Comparison of ENCODE assay signal across 28 cellular contexts in genomic region chr18:4734021-4734420, GRCh38.
"Had no signal": no experiment of that assay in that cellular context is flagged by ENCODE, and none has a peak within 500 bp of the region (broad histone marks: within the 10 kb centered on the region; RNA-seq: fewer than 3 reads in every experiment).

No MANE protein-coding gene starts in this region.

- H3K36me3 Mint-ChIP-seq: naive thymus-derived CD8-positive, alpha-beta T cell; neural progenitor cell; stimulated activated effector memory CD8-positive, alpha-beta T cell treated with anti-CD3 and anti-CD28 coated beads, Interleukin-12 subunit alpha, Interleukin-12 subunit beta, amount 100 ng/mL, for 72 hours; stimulated activated naive B cell treated with anti-CD40 and anti-IgM and Interleukin-4, amounts not matched to agents 10 μg/mL and 1 μg/mL and 100 μg/mL, for 72 hours had no signal

- H3K4me1 Mint-ChIP-seq: naive thymus-derived CD8-positive, alpha-beta T cell; stimulated activated effector memory CD8-positive, alpha-beta T cell treated with anti-CD3 and anti-CD28 coated beads, Interleukin-12 subunit alpha, Interleukin-12 subunit beta, amount 100 ng/mL, for 72 hours; stimulated activated naive B cell treated with anti-CD40 and anti-IgM and Interleukin-4, amounts not matched to agents 10 μg/mL and 1 μg/mL and 100 μg/mL, for 72 hours had no signal

- H3K27me3 Mint-ChIP-seq: naive thymus-derived CD8-positive, alpha-beta T cell; natural killer cell treated with Interleukin-12 subunit alpha and Interleukin-12 subunit beta and Interleukin-15 and Interleukin-18, amount 100 ng/mL, for 72 hours; progenitor cell of endocrine pancreas; stimulated activated naive B cell treated with anti-CD40 and anti-IgM and Interleukin-4, amounts not matched to agents 10 μg/mL and 1 μg/mL and 100 μg/mL, for 72 hours; stimulated activated naive CD8-positive, alpha-beta T cell treated with anti-CD3 and anti-CD28 coated beads, Interleukin-15, Interleukin-2, amounts not matched to agents 100 ng/mL and 50 ng/mL, for 24 hours had no signal

- H3K4me3 Mint-ChIP-seq: naive thymus-derived CD8-positive, alpha-beta T cell; natural killer cell treated with Interleukin-12 subunit alpha and Interleukin-12 subunit beta and Interleukin-15 and Interleukin-18, amount 100 ng/mL, for 72 hours; neural progenitor cell; stimulated activated effector memory CD8-positive, alpha-beta T cell treated with anti-CD3 and anti-CD28 coated beads, Interleukin-12 subunit alpha, Interleukin-12 subunit beta, amount 100 ng/mL, for 72 hours; stimulated activated naive B cell treated with anti-CD40 and anti-IgM and Interleukin-4, amounts not matched to agents 10 μg/mL and 1 μg/mL and 100 μg/mL, for 72 hours; stimulated activated naive CD8-positive, alpha-beta T cell treated with anti-CD3 and anti-CD28 coated beads, Interleukin-15, Interleukin-2, amounts not matched to agents 100 ng/mL and 50 ng/mL, for 24 hours had no signal

- H3K27ac ChIP-seq: neural progenitor cell, ovary, parathyroid adenoma, psoas muscle, right lobe of liver, sigmoid colon, stomach, thoracic aorta, thyroid gland, tibial nerve, upper lobe of left lung, vagina had no signal

- H3K4me3 ChIP-seq: neural progenitor cell, ovary, psoas muscle, right lobe of liver, sigmoid colon, stomach, thoracic aorta, thyroid gland, tibial nerve, upper lobe of left lung, vagina had no signal

- H2AFZ ChIP-seq: neural progenitor cell, parathyroid adenoma had no signal

- H3K36me3 ChIP-seq: neural progenitor cell, ovary, right lobe of liver, sigmoid colon, stomach, thoracic aorta, thyroid gland, tibial nerve, upper lobe of left lung, vagina had no signal

- H3K4me2 ChIP-seq: neural progenitor cell had no signal

- H3K9ac ChIP-seq: neural progenitor cell, parathyroid adenoma had no signal

- DNase-seq: naive thymus-derived CD8-positive, alpha-beta T cell; occipital lobe; ovary; posterior cingulate gyrus; psoas muscle; right cardiac atrium; right lobe of liver; sigmoid colon; small intestine; stimulated activated CD4-positive, alpha-beta T cell treated with anti-CD3 and anti-CD28 coated beads, Interleukin-15, amount 100 ng/mL, for 24 hours; stimulated activated CD4-positive, alpha-beta T cell treated with anti-CD3 and anti-CD28 coated beads, Interleukin-2, amount 100 ng/mL, for 24 hours; stimulated activated CD4-positive, alpha-beta T cell treated with anti-CD3 and anti-CD28 coated beads, Interleukin-2, amount 100 ng/mL, for 48 hours; stimulated activated CD4-positive, alpha-beta T cell treated with anti-CD3 and anti-CD28 coated beads, Interleukin-4, amount 100 ng/mL, for 24 hours; stimulated activated naive B cell treated with anti-CD40 and anti-IgM and Interleukin-4, amounts not matched to agents 10 μg/mL and 1 μg/mL and 100 μg/mL, for 72 hours; stimulated activated naive CD4-positive, alpha-beta T cell treated with Interleukin-2 at 50 U/mL for 16 hours; stomach; thyroid gland; trophoblast cell; upper lobe of left lung had no signal

- H3K9me3 ChIP-seq: ovary, psoas muscle, right lobe of liver, stomach, thoracic aorta, thyroid gland, tibial nerve, upper lobe of left lung, vagina had no signal

- H3K4me1 ChIP-seq: neural progenitor cell, parathyroid adenoma, psoas muscle, right lobe of liver, sigmoid colon, stomach, thyroid gland, tibial nerve, upper lobe of left lung, vagina had no signal

- H3K9me3 Mint-ChIP-seq: neural progenitor cell had no signal

- H3K27ac Mint-ChIP-seq: naive thymus-derived CD8-positive, alpha-beta T cell; natural killer cell treated with Interleukin-12 subunit alpha and Interleukin-12 subunit beta and Interleukin-15 and Interleukin-18, amount 100 ng/mL, for 72 hours; neural progenitor cell; progenitor cell of endocrine pancreas; stimulated activated effector memory CD8-positive, alpha-beta T cell treated with anti-CD3 and anti-CD28 coated beads, Interleukin-12 subunit alpha, Interleukin-12 subunit beta, amount 100 ng/mL, for 72 hours; stimulated activated naive B cell treated with anti-CD40 and anti-IgM and Interleukin-4, amounts not matched to agents 10 μg/mL and 1 μg/mL and 100 μg/mL, for 72 hours; stimulated activated naive CD8-positive, alpha-beta T cell treated with anti-CD3 and anti-CD28 coated beads, Interleukin-15, Interleukin-2, amounts not matched to agents 100 ng/mL and 50 ng/mL, for 24 hours had no signal

- H3K79me2 ChIP-seq: parathyroid adenoma had no signal

- H3K27me3 ChIP-seq: neural progenitor cell, ovary, right lobe of liver, sigmoid colon, stomach, thyroid gland, tibial nerve, upper lobe of left lung, vagina had no signal
